Comparison of ENCODE assay signal across 22 cellular contexts in genomic region chrX:115378471-115378870, GRCh38.
DNase-seq lines count a peak whose midpoint lies in the region; ATAC-seq, FAIRE-seq and TF ChIP-seq lines count a peak whose summit lies in the region.
"Had no signal": no experiment of that assay in that cellular context is flagged by ENCODE, and none has a peak within 500 bp of the region (broad histone marks: within the 10 kb centered on the region; RNA-seq: fewer than 3 reads in every experiment).

No MANE protein-coding gene starts in this region.

- POLR2A ChIA-PET in A673 (lab: Charles Lee; ENCODE audit: low non-redundant PET), result no interaction called here

- H3K4me1 ChIP-seq in A673 (ENCODE audit: insufficient read depth, low read length, poor library complexity, severe bottlenecking), result no peaks in the 10 kb centered on the region
- H3K4me1 ChIP-seq: body of pancreas, gastrocnemius medialis, left lung, stomach had no signal

- in situ Hi-C loops in astrocyte of the spinal cord (cut with HindIII; ENCODE audit: low sequenced_read_pairs), result no loop called here

- H3K9me3 ChIP-seq in A673 (ENCODE audit: low read depth, low read length, poor library complexity, severe bottlenecking), result no peaks in the 10 kb centered on the region
- H3K9me3 ChIP-seq: body of pancreas, gastrocnemius medialis, left lung, mucosa of descending colon had no signal

- intact Hi-C loops in A673 (cut with micrococcal nuclease; ENCODE audit: unreplicated experiment), result no loop called here
- intact Hi-C loops in posterior cingulate gyrus (cut with DNase I), result no loop called here

- FAIRE-seq in GM12892 (lab: Jason Lieb, UNC), result no peak
- FAIRE-seq: K562 had no signal

- H3K27ac Mint-ChIP-seq in nephron progenitor cell, result no peak overlapping the region
- H3K27ac Mint-ChIP-seq in effector memory CD8-positive, alpha-beta T cell, result no peak overlapping the region
- H3K27ac Mint-ChIP-seq: CD4-positive, alpha-beta memory T cell had no signal

- H3K27me3 Mint-ChIP-seq in nephron progenitor cell (ENCODE audit: low read depth, poor library complexity), result no peaks in the 10 kb centered on the region
- H3K27me3 Mint-ChIP-seq in effector memory CD8-positive, alpha-beta T cell, result no peaks in the 10 kb centered on the region
- H3K27me3 Mint-ChIP-seq: CD4-positive, alpha-beta memory T cell had no signal

- no TSS peak for BruUV-seq in A673 (replicated peaks; lab: Mats Ljungman, UMichigan)

- peaks cover 11% of the 10 kb centered on the region for H3K27me3 ChIP-seq in A673 (replicated peaks; ENCODE audit: insufficient read depth, low read depth, low read length, poor library complexity)
- H3K27me3 ChIP-seq: body of pancreas, stomach had no signal

- TF ChIP-seq CTCF in A673 (conservative IDR thresholded peaks at IDR 0.05; ENCODE audit: low read depth, low read length), result no peak; the same call in 1 of the 2 replicates
- peak; percentile 8 for TF ChIP-seq CTCF in astrocyte of the spinal cord (IDR thresholded peaks at IDR 0.05; ENCODE audit: low read depth, low read length)
- peak; percentile 8 for TF ChIP-seq CTCF in fibroblast of villous mesenchyme (IDR thresholded peaks at IDR 0.05; ENCODE audit: insufficient read depth, low read depth, low read length)
- no peak for TF ChIP-seq CTCF in nephron progenitor cell (IDR thresholded peaks at IDR 0.05)

- H3K36me3 ChIP-seq in A673 (ENCODE audit: insufficient read depth, low read length, poor library complexity, severe bottlenecking), result no peaks in the 10 kb centered on the region
- H3K36me3 ChIP-seq: gastrocnemius medialis, left lung, stomach had no signal

- no peaks in the 10 kb centered on the region for H3K36me3 Mint-ChIP-seq in nephron progenitor cell (ENCODE audit: low read depth)
- H3K36me3 Mint-ChIP-seq in effector memory CD8-positive, alpha-beta T cell (ENCODE audit: insufficient read depth), result no peaks in the 10 kb centered on the region
- H3K36me3 Mint-ChIP-seq: CD4-positive, alpha-beta memory T cell had no signal

- CTCF ChIA-PET in A673 (lab: Charles Lee), result no interaction called here

- peaks cover 2% of the 10 kb centered on the region for H3K4me1 Mint-ChIP-seq in nephron progenitor cell
- no peaks in the 10 kb centered on the region for H3K4me1 Mint-ChIP-seq in effector memory CD8-positive, alpha-beta T cell (ENCODE audit: low read depth in 2 of 2)
- H3K4me1 Mint-ChIP-seq: CD4-positive, alpha-beta memory T cell had no signal

- H3K9me3 Mint-ChIP-seq in nephron progenitor cell, result peaks cover 16% of the 10 kb centered on the region
- H3K9me3 Mint-ChIP-seq in effector memory CD8-positive, alpha-beta T cell, result peaks cover 0 to 6% of the 10 kb centered on the region in 2 donors

- ATAC-seq in effector memory CD8-positive, alpha-beta T cell (replicated peaks), result no peak
- ATAC-seq: body of pancreas, gastrocnemius medialis, K562, left lung, mucosa of descending colon, sciatic nerve had no signal

- DNase-seq in A673 (ENCODE audit: low spot score) (peak; percentile 22), Kasumi-1 (lab: John Stamatoyannopoulos, UW) (peak; percentile 1 to 13), astrocyte of the spinal cord (ENCODE audit: low read depth, low spot score) (peak; percentile 32), fibroblast of villous mesenchyme (ENCODE audit: low read depth) (peak; percentile 45), nephron progenitor cell (no peak), posterior cingulate gyrus (no peak), GM12892 (ENCODE audit: insufficient read length) (no peak)
- DNase-seq in effector memory CD8-positive, alpha-beta T cell, result no peak
- DNase-seq: activated CD4-positive, alpha-beta T cell treated with anti-CD3 and anti-CD28 coated beads for 4 hours; activated naive CD4-positive, alpha-beta T cell; body of pancreas; CD4-positive, alpha-beta memory T cell; DMS79; gastrocnemius medialis; left lung; mucosa of descending colon; NCI-H1092 treated with DMSO at 0.1 percent for 48 hours; NCI-H2107; stomach; T1000 had no signal

- no peak overlapping the region for H3K27ac ChIP-seq in A673 (ENCODE audit: low read depth, low read length, poor library complexity, severe bottlenecking)
- H3K27ac ChIP-seq: body of pancreas, gastrocnemius medialis, left lung, stomach had no signal

- H3K4me3 ChIP-seq in A673 (ENCODE audit: low read depth, low read length, poor library complexity, severe bottlenecking), result no peak overlapping the region
- H3K4me3 ChIP-seq in astrocyte of the spinal cord (ENCODE audit: low read depth, low read length), result no peak overlapping the region
- no peak overlapping the region for H3K4me3 ChIP-seq in fibroblast of villous mesenchyme (ENCODE audit: low read depth, low read length)
- H3K4me3 ChIP-seq: body of pancreas, gastrocnemius medialis, K562, left lung, mucosa of descending colon, stomach had no signal

- H3K4me3 Mint-ChIP-seq in nephron progenitor cell, result no peak overlapping the region
- no peak overlapping the region for H3K4me3 Mint-ChIP-seq in effector memory CD8-positive, alpha-beta T cell
- H3K4me3 Mint-ChIP-seq: CD4-positive, alpha-beta memory T cell had no signal

- no peak for TF ChIP-seq POLR2A in GM12892 (IDR thresholded peaks at IDR 0.05; ENCODE audit: low read depth, low read length)

Comparison
In these comparisons a context has a peak if more than half of its experiments do, and no peak if none do; other contexts are left out.
1. DNase-seq: peak in A673 (single experiment), Kasumi-1 (2 of 2), astrocyte of the spinal cord (single experiment) and fibroblast of villous mesenchyme (single experiment); none in nephron progenitor cell (single experiment), posterior cingulate gyrus (0 of 10), GM12892 (single experiment) and effector memory CD8-positive, alpha-beta T cell (0 of 3).
2. CTCF ChIP-seq: peak in astrocyte of the spinal cord (single experiment) and fibroblast of villous mesenchyme (single experiment); none in A673 (single experiment) and nephron progenitor cell (single experiment).